8 cellular contexts compared by ENCODE assay signal in genomic region chr2:126658316-126658909, GRCh38. TPM values are rescaled to one million over a fixed set of nuclear protein-coding genes. Genes with fewer than 3 reads are reported as not detected.
A peak's percentile ranks its signal among the peaks of the same experiment; 100 is the strongest.
DNase-seq lines count a peak whose midpoint lies in the region; ATAC-seq and TF ChIP-seq lines count a peak whose summit lies in the region.

No MANE protein-coding gene starts in this region.

- H3K9ac ChIP-seq in MM.1S (ENCODE audit: low read length), result peak overlapping the region; percentile 94

- peak overlapping the region; percentile 91 for H3K27ac ChIP-seq in MM.1S (ENCODE audit: low read length)
- peak overlapping the region; percentile 97 for H3K27ac ChIP-seq in right cardiac atrium (ENCODE audit: low read length)
- peak overlapping the region; percentile 70 to 92 (median 91) for H3K27ac ChIP-seq in thyroid gland

- intact Hi-C loops in right cardiac atrium (cut with DNase I), result no loop called here
- intact Hi-C loops in thyroid gland (cut with DNase I), result no loop called here

- H3K9me2 ChIP-seq in MM.1S (replicated peaks; ENCODE audit: insufficient read depth, low read length), result no peaks in the 10 kb centered on the region

- peak overlapping the region; percentile 82 for H2AFZ ChIP-seq in MM.1S (ENCODE audit: low read length)

- ATAC-seq in activated T-cell treated with anti-CD3 and anti-CD28 coated beads, Interleukin-2, amount 50 U/mL, for 72 hours (replicated peaks in 1 of 2), result peak; percentile 4 to 27
- ATAC-seq in right cardiac atrium, result no peak
- ATAC-seq in left lobe of liver, result no peak

- H3K9me3 Mint-ChIP-seq in activated T-cell treated with anti-CD3 and anti-CD28 coated beads, Interleukin-2, amount 50 U/mL, for 72 hours, result no peaks in the 10 kb centered on the region

- peaks cover 72% of the 10 kb centered on the region for H3K79me2 ChIP-seq in MM.1S (ENCODE audit: low read length)

- TF ChIP-seq CTCF in MM.1S (IDR thresholded peaks at IDR 0.05; ENCODE audit: low read length), result no peak
- TF ChIP-seq CTCF in thyroid gland (IDR thresholded peaks at IDR 0.05), result no peak

- WGBS in right cardiac atrium, result 77% methylated on average over 2 of the region's 2 CpGs
- 71 to 75% methylated on average over 2 of the region's 2 CpGs for WGBS in thyroid gland, 2 donors

- H3F3A ChIP-seq in MM.1S (ENCODE audit: insufficient read depth, low read length), result peaks cover 35% of the 10 kb centered on the region

- H3K4me3 Mint-ChIP-seq in activated T-cell treated with anti-CD3 and anti-CD28 coated beads, Interleukin-2, amount 50 U/mL, for 72 hours, result peak overlapping the region; percentile 98 to 99

- H3K36me3 ChIP-seq in MM.1S (replicated peaks; ENCODE audit: insufficient read depth, low read length) (no peaks in the 10 kb centered on the region), thyroid gland (no peaks in the 10 kb centered on the region)

- no peaks in the 10 kb centered on the region for H3K27me3 Mint-ChIP-seq in activated T-cell treated with anti-CD3 and anti-CD28 coated beads, Interleukin-2, amount 50 U/mL, for 72 hours (ENCODE audit: low read depth)

- H3K4me1 Mint-ChIP-seq in activated T-cell treated with anti-CD3 and anti-CD28 coated beads, Interleukin-2, amount 50 U/mL, for 72 hours (ENCODE audit: low read depth), result peaks cover 71% of the 10 kb centered on the region

- H3K4me2 ChIP-seq in MM.1S (ENCODE audit: low read depth, low read length), result peak overlapping the region; percentile 87

- H3K27me3 ChIP-seq in MM.1S (replicated peaks; ENCODE audit: insufficient read depth, low read length), result no peaks in the 10 kb centered on the region
- H3K27me3 ChIP-seq in right cardiac atrium (ENCODE audit: control insufficient read depth, insufficient read depth), result no peaks in the 10 kb centered on the region
- H3K27me3 ChIP-seq in thyroid gland, result no peaks in the 10 kb centered on the region

- peak overlapping the region; percentile 100 for H3K27ac Mint-ChIP-seq in activated T-cell treated with anti-CD3 and anti-CD28 coated beads, Interleukin-2, amount 50 U/mL, for 72 hours

- H3K4me3 ChIP-seq in MM.1S (ENCODE audit: low read length) (peak overlapping the region; percentile 86), right cardiac atrium (ENCODE audit: low read length) (no peak overlapping the region), thyroid gland (replicated peaks in 1 of 3) (no peak overlapping the region)

- no peaks in the 10 kb centered on the region for H4K20me1 ChIP-seq in MM.1S (ENCODE audit: insufficient read depth, low read length)

- H3K36me3 Mint-ChIP-seq in activated T-cell treated with anti-CD3 and anti-CD28 coated beads, Interleukin-2, amount 50 U/mL, for 72 hours (ENCODE audit: insufficient read depth in 2 of 2), result peaks cover 13 to 16% of the 10 kb centered on the region in 2 donors

- TF ChIP-seq POLR2A in thyroid gland (IDR thresholded peaks at IDR 0.05), result no peak

- no peaks in the 10 kb centered on the region for H3K9me3 ChIP-seq in MM.1S (replicated peaks; ENCODE audit: insufficient read depth, low read length)
- no peaks in the 10 kb centered on the region for H3K9me3 ChIP-seq in right cardiac atrium (ENCODE audit: control insufficient read depth, low read length)
- no peaks in the 10 kb centered on the region for H3K9me3 ChIP-seq in thyroid gland

- peaks cover 28% of the 10 kb centered on the region for H3K4me1 ChIP-seq in MM.1S (ENCODE audit: low read length)
- peaks cover 25% of the 10 kb centered on the region for H3K4me1 ChIP-seq in right cardiac atrium (ENCODE audit: control insufficient read depth, insufficient read depth, low read length)
- H3K4me1 ChIP-seq in thyroid gland, result peaks cover 0 to 24% of the 10 kb centered on the region in 2 donors

- DNase-seq in activated T-cell treated with anti-CD3 and anti-CD28 coated beads, Interleukin-2, amount 50 U/mL, for 72 hours, result peak in 1 of 2 donors; percentile 27
- no peak for DNase-seq in activated T-cell treated with anti-CD3 and anti-CD28 coated beads, Interleukin-2, amount 50 U/mL, for 48 hours
- DNase-seq in MM.1S (no peak), right cardiac atrium (no peak), thyroid gland (no peak), left lobe of liver (ENCODE audit: low spot score) (no peak), AG20443 (ENCODE audit: low spot score) (no peak), occipital lobe (lab: John Stamatoyannopoulos, UW) (no peak)

RNA-seq across cellular contexts. Expression of gene GYPC, which starts 2.5 kb away (rescaled TPM):
- total RNA-seq in activated T-cell treated with anti-CD3 and anti-CD28 coated beads, Interleukin-2, amount 50 U/mL, for 72 hours, result 100 to 1,000 TPM; 144 to 148 TPM
- total RNA-seq in right cardiac atrium (10 to 100 TPM; 83.2 to 98.1 (median 88.3) TPM), thyroid gland (10 to 100 TPM; 17.1 to 83.6 (median 42.5) TPM), left lobe of liver (4.3 TPM), occipital lobe (17.0 TPM)
- polyA plus RNA-seq in right cardiac atrium, result 113 TPM

Comparison
In these comparisons a context has a peak if more than half of its experiments do, and no peak if none do; other contexts are left out.
1. ATAC-seq: peak in activated T-cell treated with anti-CD3 and anti-CD28 coated beads, Interleukin-2, amount 50 U/mL, for 72 hours (2 of 2); none in right cardiac atrium (0 of 2) and left lobe of liver (single experiment).
2. Peak in every context shown above with its lines, with median percentiles within 50 percentile points of each other: H3K27ac ChIP-seq.